ENCODE assay signal across 5 cellular contexts in the genomic region with DNA sequence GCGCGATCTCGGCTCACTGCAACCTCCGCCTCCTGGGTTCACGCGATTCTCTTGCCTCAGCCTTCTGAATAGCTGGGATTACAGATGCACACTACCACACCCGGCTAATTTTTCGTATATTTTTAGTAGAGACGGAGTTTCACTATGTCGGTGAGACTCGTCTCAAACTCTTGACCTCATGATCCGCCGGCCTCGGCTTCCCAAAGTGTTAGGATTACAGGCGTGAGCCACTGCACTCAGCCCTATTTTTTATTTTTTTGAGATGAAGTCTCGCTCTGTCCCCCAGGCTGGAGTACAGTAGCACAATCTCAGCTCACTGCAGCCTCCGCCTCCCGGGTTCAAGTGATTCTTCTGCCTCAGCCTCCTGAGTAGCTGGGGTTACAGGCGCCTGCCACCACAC. TPM values are rescaled to one million over a fixed set of nuclear protein-coding genes. Genes with fewer than 3 reads are reported as not detected.
DNase-seq lines count a peak whose midpoint lies in the region; ATAC-seq and TF ChIP-seq lines count a peak whose summit lies in the region.
"Not testable (repeated sequence)": the region's sequence is repeated elsewhere in the genome, so short reads cannot be mapped to it uniquely, and the experiment has no call there.

No MANE protein-coding gene starts in this region.

- not testable (repeated sequence) for H3K27ac ChIP-seq in endodermal cell (ENCODE audit: low read depth, low read length); trophoblast cell (ENCODE audit: low read depth, low read length)

- not testable (repeated sequence) for H2AFZ ChIP-seq in trophoblast cell (ENCODE audit: insufficient read depth, low read length, poor library complexity)

- H3K9me3 Mint-ChIP-seq in activated T-cell treated with anti-CD3 and anti-CD28 coated beads, Interleukin-2, amount 50 U/mL, for 24 hours; endodermal cell; stimulated activated effector memory CD8-positive, alpha-beta T cell treated with anti-CD3 and anti-CD28 coated beads, Interleukin-12 subunit alpha, Interleukin-12 subunit beta, amount 100 ng/mL, for 72 hours: not testable (repeated sequence)

- H4K12ac ChIP-seq in trophoblast cell (ENCODE audit: low read depth, low read length), result not testable (repeated sequence)

- peaks cover 95% of the 10 kb centered on the region for H3K36me3 Mint-ChIP-seq in activated T-cell treated with anti-CD3 and anti-CD28 coated beads, Interleukin-2, amount 50 U/mL, for 24 hours (ENCODE audit: low read depth)
- H3K36me3 Mint-ChIP-seq in endodermal cell (ENCODE audit: low read depth), result peaks cover 48% of the 10 kb centered on the region
- H3K36me3 Mint-ChIP-seq in stimulated activated effector memory CD8-positive, alpha-beta T cell treated with anti-CD3 and anti-CD28 coated beads, Interleukin-12 subunit alpha, Interleukin-12 subunit beta, amount 100 ng/mL, for 72 hours, result peaks cover 95% of the 10 kb centered on the region

- ATAC-seq in stimulated activated effector memory CD8-positive, alpha-beta T cell treated with anti-CD3 and anti-CD28 coated beads, Interleukin-12 subunit alpha, Interleukin-12 subunit beta, amount 100 ng/mL, for 72 hours, result not testable (repeated sequence)

- H3K4ac ChIP-seq in trophoblast cell (ENCODE audit: low read depth, low read length), result peak overlapping the region; percentile 85

- H3K4me1 Mint-ChIP-seq in activated T-cell treated with anti-CD3 and anti-CD28 coated beads, Interleukin-2, amount 50 U/mL, for 24 hours (ENCODE audit: low read depth), result peaks cover 74% of the 10 kb centered on the region
- H3K4me1 Mint-ChIP-seq in endodermal cell, result peaks cover 30% of the 10 kb centered on the region
- peaks cover 46% of the 10 kb centered on the region for H3K4me1 Mint-ChIP-seq in stimulated activated effector memory CD8-positive, alpha-beta T cell treated with anti-CD3 and anti-CD28 coated beads, Interleukin-12 subunit alpha, Interleukin-12 subunit beta, amount 100 ng/mL, for 72 hours

- not testable (repeated sequence) for H3K9me3 ChIP-seq in endodermal cell (ENCODE audit: control insufficient read depth, low read length); trophoblast cell (ENCODE audit: insufficient read depth, low read depth, low read length)

- peak overlapping the region; percentile 81 for H3K27ac Mint-ChIP-seq in activated T-cell treated with anti-CD3 and anti-CD28 coated beads, Interleukin-2, amount 50 U/mL, for 24 hours
- H3K27ac Mint-ChIP-seq in endodermal cell, result not testable (repeated sequence)
- H3K27ac Mint-ChIP-seq in stimulated activated effector memory CD8-positive, alpha-beta T cell treated with anti-CD3 and anti-CD28 coated beads, Interleukin-12 subunit alpha, Interleukin-12 subunit beta, amount 100 ng/mL, for 72 hours, result peak overlapping the region; percentile 45

- WGBS in endodermal cell (ENCODE audit: insufficient coverage in 1 of 2, insufficient read length in 1 of 2), 2 experiments, result 95 to 96% methylated on average over 17 to 19 of the region's 19 CpGs
- no CpG with 5 or more reads among the region's 19 CpGs for WGBS in trophoblast cell (ENCODE audit: extremely low coverage, insufficient coverage, insufficient read length)

- H3K4me1 ChIP-seq in endodermal cell (ENCODE audit: control insufficient read depth, insufficient read depth, low read length); trophoblast cell (ENCODE audit: control insufficient read depth in 1 of 2, insufficient read depth in 2 of 2, low read length in 2 of 2): not testable (repeated sequence)

- H3K4me3 Mint-ChIP-seq in activated T-cell treated with anti-CD3 and anti-CD28 coated beads, Interleukin-2, amount 50 U/mL, for 24 hours; endodermal cell; stimulated activated effector memory CD8-positive, alpha-beta T cell treated with anti-CD3 and anti-CD28 coated beads, Interleukin-12 subunit alpha, Interleukin-12 subunit beta, amount 100 ng/mL, for 72 hours: not testable (repeated sequence)

- not testable (repeated sequence) for H3K9ac ChIP-seq in endodermal cell (ENCODE audit: extremely low read depth, low read length, poor library complexity, severe bottlenecking); trophoblast cell (ENCODE audit: low read length)

- H3K79me1 ChIP-seq in trophoblast cell (ENCODE audit: low read length), result not testable (repeated sequence)

- not testable (repeated sequence) for H3K27me3 ChIP-seq in endodermal cell (ENCODE audit: control insufficient read depth, insufficient read depth, low read length, poor library complexity, severe bottlenecking); trophoblast cell (ENCODE audit: insufficient read depth, low read length)

- not testable (repeated sequence) for H4K91ac ChIP-seq in trophoblast cell (ENCODE audit: low read depth, low read length)

- H3K14ac ChIP-seq in trophoblast cell (ENCODE audit: low read length), result not testable (repeated sequence)

- not testable (repeated sequence) for H2BK5ac ChIP-seq in trophoblast cell (ENCODE audit: low read depth, low read length, poor library complexity)

- not testable (repeated sequence) for TF ChIP-seq CTCF in endodermal cell (conservative IDR thresholded peaks at IDR 0.05)

- H2BK12ac ChIP-seq in trophoblast cell (ENCODE audit: low read length), result not testable (repeated sequence)

- DNase-seq in activated T-cell treated with anti-CD3 and anti-CD28 coated beads, Interleukin-2, amount 50 U/mL, for 24 hours; trophoblast cell; stimulated activated effector memory CD8-positive, alpha-beta T cell treated with anti-CD3 and anti-CD28 coated beads, Interleukin-12 subunit alpha, Interleukin-12 subunit beta, amount 100 ng/mL, for 72 hours (ENCODE audit: low spot score in 2 of 2): not testable (repeated sequence)
- DNase-seq in endodermal cell, result peak; percentile 34
- peak; percentile 36 for DNase-seq in islet precursor cell

- H2BK120ac ChIP-seq in trophoblast cell (ENCODE audit: insufficient read depth, low read length, poor library complexity), result not testable (repeated sequence)

- not testable (repeated sequence) for H3K18ac ChIP-seq in trophoblast cell (ENCODE audit: low read length)

- not testable (repeated sequence) for H3K4me2 ChIP-seq in trophoblast cell (ENCODE audit: low read length)

- H3K23ac ChIP-seq in trophoblast cell (ENCODE audit: low read length), result not testable (repeated sequence)

- H3K36me3 ChIP-seq in endodermal cell (ENCODE audit: control insufficient read depth, insufficient read depth, low read length) (peaks cover 52% of the 10 kb centered on the region), trophoblast cell (ENCODE audit: control insufficient read depth in 1 of 2, insufficient read depth in 2 of 2, low read length in 2 of 2) (peaks cover 10% of the 10 kb centered on the region in 2 experiments)

- peaks cover 10% of the 10 kb centered on the region for H3K79me2 ChIP-seq in trophoblast cell (ENCODE audit: control insufficient read depth, insufficient read depth, low read length, poor library complexity)

- not testable (repeated sequence) for H4K8ac ChIP-seq in trophoblast cell (ENCODE audit: low read depth, low read length)

- H3K4me3 ChIP-seq in endodermal cell (ENCODE audit: low read length); trophoblast cell (ENCODE audit: low read depth, low read length): not testable (repeated sequence)

- H3K27me3 Mint-ChIP-seq in activated T-cell treated with anti-CD3 and anti-CD28 coated beads, Interleukin-2, amount 50 U/mL, for 24 hours; endodermal cell (ENCODE audit: insufficient read depth): not testable (repeated sequence)

- H2AK5ac ChIP-seq in trophoblast cell (ENCODE audit: low read length), result not testable (repeated sequence)

RNA-seq across cellular contexts. Expression of gene NAA25, which starts 5.8 kb away (rescaled TPM):
- total RNA-seq in endodermal cell, result 10 to 100 TPM; 34.2 to 36.3 TPM
- polyA plus RNA-seq in endodermal cell (2013, experiment 1 of 2), result 23.2 TPM
- 20.1 TPM for polyA plus RNA-seq in endodermal cell (2013, experiment 2 of 2)
- 17.0 and 19.3 TPM in 2 replicates for polyA plus RNA-seq in trophoblast cell (2013)

RNA-seq across cellular contexts. Expression of gene TRAFD1, which starts 22.6 kb away (rescaled TPM):
- 10 to 100 TPM; 25.2 to 28.9 TPM for total RNA-seq in endodermal cell
- 37.6 TPM for polyA plus RNA-seq in endodermal cell (2013, experiment 1 of 2)
- 32.3 TPM for polyA plus RNA-seq in endodermal cell (2013, experiment 2 of 2)
- polyA plus RNA-seq in trophoblast cell (2013), result 15.0 and 16.1 TPM in 2 replicates
